23 cellular contexts compared by ENCODE assay signal in genomic region chr2:213249502-213249901, GRCh38.
"Had no signal": no experiment of that assay in that cellular context is flagged by ENCODE, and none has a peak within 500 bp of the region (broad histone marks: within the 10 kb centered on the region; RNA-seq: fewer than 3 reads in every experiment).

No MANE protein-coding gene starts in this region.

- ATAC-seq: activated CD8-positive, alpha-beta T cell treated with anti-CD3 and anti-CD28 coated beads, Interleukin-2, amount 10 ng/mL, durations not matched to agents 7 days and 5 days; sciatic nerve had no signal

- H3K36me3 Mint-ChIP-seq: activated naive CD8-positive, alpha-beta T cell; naive B cell had no signal

- H3K27me3 ChIP-seq: ascending aorta, brain microvascular endothelial cell had no signal

- H3K27ac Mint-ChIP-seq: activated CD8-positive, alpha-beta T cell treated with anti-CD3 and anti-CD28 coated beads, Interleukin-2, amount 10 ng/mL, durations not matched to agents 7 days and 5 days; activated naive CD8-positive, alpha-beta T cell; activated T-helper 2 cell treated with anti-CD3 and anti-CD28 coated beads, Interferon-gamma antibody, Interleukin-2, Interleukin-4, amounts not matched to agents 10 μg/mL and 5 μg/mL and 100 μg/mL, durations not matched to agents 14 hours and 24 hours and 36 hours; dendritic cell treated with granulocyte-macrophage colony-stimulating factor and Interleukin-4, amounts not matched to agents 40 ng/mL and 50 ng/mL, for 4 days; T-helper 2 cell treated with Interferon-gamma antibody and Interleukin-4, amounts not matched to agents 5 μg/mL and 100 μg/mL, for 36 hours had no signal

- DNase-seq: activated CD4-positive, alpha-beta T cell treated with anti-CD3 and anti-CD28 coated beads for 1 hour; activated CD4-positive, alpha-beta T cell treated with anti-CD3 and anti-CD28 coated beads, Interleukin-2, amount 50 U/mL, for 1 hour; activated CD8-positive, alpha-beta T cell treated with anti-CD3 and anti-CD28 coated beads, Interleukin-2, amount 10 ng/mL, durations not matched to agents 7 days and 5 days; activated naive CD4-positive, alpha-beta T cell; activated T-cell treated with anti-CD3 and anti-CD28 coated beads, Interleukin-2, amount 50 U/mL, for 1 hour; adrenal gland; brain microvascular endothelial cell; caudate nucleus; effector CD8-positive, alpha-beta T cell; foreskin melanocyte; lower lobe of right lung; naive B cell; occipital lobe; small intestine; stimulated activated CD4-positive, alpha-beta T cell treated with anti-CD3 and anti-CD28 coated beads, Interleukin-15, amount 100 ng/mL, for 24 hours; stimulated activated naive CD4-positive, alpha-beta T cell; WERI-Rb-1 had no signal

- H3K4me3 Mint-ChIP-seq: activated CD8-positive, alpha-beta T cell treated with anti-CD3 and anti-CD28 coated beads, Interleukin-2, amount 10 ng/mL, durations not matched to agents 7 days and 5 days; activated naive CD8-positive, alpha-beta T cell; dendritic cell treated with granulocyte-macrophage colony-stimulating factor and Interleukin-4, amounts not matched to agents 40 ng/mL and 50 ng/mL, for 4 days; T-helper 2 cell treated with Interferon-gamma antibody and Interleukin-4, amounts not matched to agents 5 μg/mL and 100 μg/mL, for 36 hours had no signal

- H3K36me3 ChIP-seq: adrenal gland, ascending aorta, brain microvascular endothelial cell, lower lobe of right lung, WERI-Rb-1 had no signal

- H3K9me3 ChIP-seq: adrenal gland, ascending aorta, lower lobe of right lung had no signal

- FAIRE-seq: small intestine had no signal

- H3K27me3 Mint-ChIP-seq: naive B cell had no signal

- H3K4me3 ChIP-seq: adrenal gland, ascending aorta, lower lobe of right lung had no signal

- H3K9me3 Mint-ChIP-seq: activated T-helper 2 cell treated with anti-CD3 and anti-CD28 coated beads, Interferon-gamma antibody, Interleukin-2, Interleukin-4, amounts not matched to agents 10 μg/mL and 5 μg/mL and 100 μg/mL, durations not matched to agents 14 hours and 24 hours and 36 hours; dendritic cell treated with granulocyte-macrophage colony-stimulating factor and Interleukin-4, amounts not matched to agents 40 ng/mL and 50 ng/mL, for 4 days; T-helper 2 cell treated with Interferon-gamma antibody and Interleukin-4, amounts not matched to agents 5 μg/mL and 100 μg/mL, for 36 hours had no signal

- H3K27ac ChIP-seq: adrenal gland, ascending aorta, brain microvascular endothelial cell, lower lobe of right lung, WERI-Rb-1 had no signal

- H3K4me1 ChIP-seq: adrenal gland, lower lobe of right lung had no signal
